Comparison of ENCODE assay signal across 16 cellular contexts in genomic region chr13:94590744-94591143, GRCh38. TPM values are rescaled to one million over a fixed set of nuclear protein-coding genes. Genes with fewer than 3 reads are reported as not detected.
DNase-seq lines count a peak whose midpoint lies in the region; ATAC-seq, FAIRE-seq and TF ChIP-seq lines count a peak whose summit lies in the region.
"Had no signal": no experiment of that assay in that cellular context is flagged by ENCODE, and none has a peak within 500 bp of the region (broad histone marks: within the 10 kb centered on the region; RNA-seq: fewer than 3 reads in every experiment).

No MANE protein-coding gene starts in this region.

- H3K9me3 Mint-ChIP-seq in activated naive CD4-positive, alpha-beta T cell treated with anti-CD3 and anti-CD28 coated beads for 36 hours: no peaks in the 10 kb centered on the region

- no peaks in the 10 kb centered on the region for H4K20me1 ChIP-seq in GM12878 (ENCODE audit: control insufficient read depth, insufficient read depth)

- no peaks in the 10 kb centered on the region for H3K27me3 Mint-ChIP-seq in activated naive CD4-positive, alpha-beta T cell treated with anti-CD3 and anti-CD28 coated beads for 36 hours (ENCODE audit: low read depth)
- H3K27me3 Mint-ChIP-seq: CD4-positive, CD25-positive, alpha-beta regulatory T cell had no signal

- DNase-seq in activated naive CD4-positive, alpha-beta T cell treated with anti-CD3 and anti-CD28 coated beads, Interleukin-2, amount 50 U/mL, for 16 hours: peak; percentile 29
- no peak for DNase-seq in activated naive CD4-positive, alpha-beta T cell treated with anti-CD3 and anti-CD28 coated beads for 36 hours
- no peak for DNase-seq in GM12878 (ENCODE audit: low read depth, low spot score)
- DNase-seq in D341Med (ENCODE audit: low spot score): no peak
- no peak for DNase-seq in SW 1271 (lab: John Stamatoyannopoulos, UW)
- DNase-seq: ACHN; CD4-positive, CD25-positive, alpha-beta regulatory T cell; DMS79; HCEC 1CT; IMR-90; NCI-H1436; NCI-H2029 treated with DMSO at 0.1 percent for 48 hours; NCI-H510A treated with DMSO at 0.1 percent for 48 hours; SIG-M5 had no signal

- no peak overlapping the region for H3K4me3 ChIP-seq in GM12878

- peaks cover 0 to 5% of the 10 kb centered on the region in 2 experiments; a peak in 1 of 4 replicates for H3K36me3 ChIP-seq in GM12878 (ENCODE audit: control insufficient read depth in 2 of 2, insufficient read depth in 2 of 2, low read length in 1 of 2)

- ATAC-seq in GM18868 (IDR thresholded peaks at IDR 0.05; ENCODE audit: unreplicated experiment): peak; percentile 53
- ATAC-seq in HG03159 (IDR thresholded peaks at IDR 0.05; ENCODE audit: unreplicated experiment): peak; percentile 31
- ATAC-seq in GM12878: peak; percentile 46

- intact Hi-C loops in activated naive CD4-positive, alpha-beta T cell treated with anti-CD3 and anti-CD28 coated beads for 36 hours (cut with micrococcal nuclease): no loop called here
- intact Hi-C loops in GM12878 (cut with micrococcal nuclease; ENCODE audit: unreplicated experiment): no loop called here

- H3K4me3 Mint-ChIP-seq in activated naive CD4-positive, alpha-beta T cell treated with anti-CD3 and anti-CD28 coated beads for 36 hours: no peak overlapping the region

- WGBS in GM12878 (ENCODE audit: insufficient coverage, insufficient replicate concordance, low lambda C conversion rate, missing lambda C conversion rate): 76% methylated on average over 3 of the region's 3 CpGs

- RAD21 ChIA-PET in GM12878 (lab: Charles Lee; ENCODE audit: unreplicated experiment): no interaction called here

- no peak for TF ChIP-seq EP300 in GM12878 (IDR thresholded peaks at IDR 0.05; ENCODE audit: borderline replicate concordance in 1 of 2, control insufficient read depth in 1 of 2, low read depth in 2 of 2, low read length in 2 of 2)

- SMC1A ChIA-PET in GM12878 (lab: Charles Lee; ENCODE audit: uncharacterized antibody, unreplicated experiment): interaction anchor here (1.2 kb wide), 1 partner anchor 25 kb away, joined by 5 read pairs; no protein-coding TSS in a partner anchor

- H3K27ac Mint-ChIP-seq in activated naive CD4-positive, alpha-beta T cell treated with anti-CD3 and anti-CD28 coated beads for 36 hours: no peak overlapping the region

- TF ChIP-seq RAD21 in GM12878 (IDR thresholded peaks at IDR 0.05; ENCODE audit: insufficient read depth, low read depth, low read length): no peak

- H3K4me2 ChIP-seq in GM12878 (ENCODE audit: control insufficient read depth, insufficient read depth): no peak overlapping the region; the same call in 1 of the 2 replicates

- BruUV-seq in GM12878 (replicated peaks; lab: Mats Ljungman, UMichigan): no TSS peak

- CTCF ChIA-PET in activated naive CD4-positive, alpha-beta T cell treated with anti-CD3 and anti-CD28 coated beads for 36 hours (lab: Charles Lee): no interaction called here
- CTCF ChIA-PET in GM12878 (lab: Yijun Ruan, JAX): interaction anchor here (1.3 kb wide), 1 partner anchor 30 kb away, joined by 4 read pairs; no protein-coding TSS in a partner anchor

- no peak for TF ChIP-seq CTCF in GM12878 (IDR thresholded peaks at IDR 0.05 in 2 of 3, conservative IDR thresholded peaks at IDR 0.05 in 1 of 3; ENCODE audit: control insufficient read depth in 2 of 3, extremely low read depth in 1 of 3, insufficient read depth in 1 of 3, low read depth in 3 of 3, low read length in 3 of 3)

- no peaks in the 10 kb centered on the region for H3K9me3 ChIP-seq in GM12878 (replicated peaks; ENCODE audit: control insufficient read depth, insufficient read depth, low read length)

- no peak overlapping the region for H2AFZ ChIP-seq in GM12878 (ENCODE audit: control insufficient read depth, low read depth, low read length)

- no peak for TF ChIP-seq POLR2A in GM12878 (IDR thresholded peaks at IDR 0.05; ENCODE audit: low read depth, low read length)

- in situ Hi-C loops in GM12878 (cut with MboI): no loop called here

- FAIRE-seq in GM12878 (lab: Jason Lieb, UNC): no peak

- H3K4me1 ChIP-seq in GM12878 (ENCODE audit: control insufficient read depth, insufficient read depth, low read length): no peaks in the 10 kb centered on the region

- no peak overlapping the region for H3K27ac ChIP-seq in GM12878 (ENCODE audit: control insufficient read depth, insufficient read depth)

- H3K4me1 Mint-ChIP-seq in activated naive CD4-positive, alpha-beta T cell treated with anti-CD3 and anti-CD28 coated beads for 36 hours (ENCODE audit: low read depth): peaks cover 51% of the 10 kb centered on the region

- no peaks in the 10 kb centered on the region for H3K27me3 ChIP-seq in GM12878 (replicated peaks in 1 of 2; ENCODE audit: control insufficient read depth in 2 of 2, insufficient read depth in 2 of 2, low read length in 1 of 2)

- peaks cover 38% of the 10 kb centered on the region for H3K79me2 ChIP-seq in GM12878 (ENCODE audit: control insufficient read depth, insufficient read depth, low read length)

- POLR2A ChIA-PET in GM12878 (lab: Charles Lee): no interaction called here

- no peak overlapping the region for H3K9ac ChIP-seq in GM12878 (ENCODE audit: control insufficient read depth, insufficient read depth, low read length)

- H3K36me3 Mint-ChIP-seq in activated naive CD4-positive, alpha-beta T cell treated with anti-CD3 and anti-CD28 coated beads for 36 hours (ENCODE audit: low read depth): peaks cover 41% of the 10 kb centered on the region

TF ChIP-seq in GM12878, 131 proteins besides CTCF, POLR2A, EP300 and RAD21:
- TF ChIP-seq PKNOX1 (IDR thresholded peaks at IDR 0.05) (peak; percentile 79), KAT2A (conservative IDR thresholded peaks at IDR 0.05; ENCODE audit: control insufficient read depth, low read depth, low read length) (no peak), HDAC6 (IDR thresholded peaks at IDR 0.05; ENCODE audit: unreplicated experiment) (no peak), SMC3 (IDR thresholded peaks at IDR 0.05; ENCODE audit: borderline replicate concordance, low read length) (no peak)

RNA-seq across cellular contexts. Expression of gene TGDS, which starts 5.2 kb away (rescaled TPM):
- total RNA-seq in activated naive CD4-positive, alpha-beta T cell treated with anti-CD3 and anti-CD28 coated beads for 36 hours: 10 to 100 TPM; 14.0 to 15.5 TPM
- 43.5 and 45.4 TPM in 2 replicates for total RNA-seq in GM12878 (2013; cell fraction: nucleolus; rRNA removed)
- 16.2 and 19.1 TPM in 2 replicates for total RNA-seq in GM12878 (2014; rRNA removed)
- 21.0 and 21.2 TPM in 2 replicates for total RNA-seq in GM12878 (2014; rRNA removed; fragmentation: Illumina TruSeq; extraction: Trizol)
- 11.2 and 13.1 TPM in 2 replicates for total RNA-seq in GM12878 (2021)
- 4.6 TPM for polyA plus RNA-seq in GM12878 (2011; ENCODE audit: low read depth)
- 44.3 and 68.5 TPM in 2 replicates for polyA plus RNA-seq in GM12878 (2011; rRNA removed)
- 14.3 and 19.8 TPM in 2 replicates for polyA plus RNA-seq in GM12878 (2011; cell fraction: cytosol; rRNA removed)
- 25.7 and 29.7 TPM in 2 replicates for polyA plus RNA-seq in GM12878 (2011; cell fraction: nucleus; rRNA removed)
- 9.5 and 15.3 TPM in 2 replicates for polyA plus RNA-seq in GM12878 (2012)
- 24.3 and 26.0 TPM in 2 replicates for polyA plus RNA-seq in GM12878 (2014; fragmentation: Illumina TruSeq; extraction: Trizol)
- 10 to 100 TPM; 28.1 to 42.7 TPM for polyA plus RNA-seq in GM12878 (2014; fragmentation: Nextera tagmentation; extraction: Ambion mirVana)
- polyA plus RNA-seq in GM12878 (2014; rRNA removed): 12.5 and 16.5 TPM in 2 replicates
- polyA plus RNA-seq in GM12878 (2016; fragmentation: Nextera tagmentation; extraction: Ambion mirVana): 10 to 100 TPM; 23.4 to 24.9 TPM
- 16.4 and 29.3 TPM in 2 replicates for polyA minus RNA-seq in GM12878 (2011; rRNA and poly(A)+ RNA removed)
- 5.7 and 6.3 TPM in 2 replicates for polyA minus RNA-seq in GM12878 (2011; cell fraction: cytosol; rRNA and poly(A)+ RNA removed)
- polyA minus RNA-seq in GM12878 (2011; cell fraction: nucleus; rRNA and poly(A)+ RNA removed): 24.1 and 25.1 TPM in 2 replicates

RNA-seq across cellular contexts. Expression of gene GPR180, which starts 10.9 kb away (rescaled TPM):
- total RNA-seq in activated naive CD4-positive, alpha-beta T cell treated with anti-CD3 and anti-CD28 coated beads for 36 hours: 1 to 10 TPM; 5.6 to 5.7 TPM
- 16.8 TPM in 2 replicates for total RNA-seq in GM12878 (2013; cell fraction: nucleolus; rRNA removed)
- 6.3 and 7.6 TPM in 2 replicates for total RNA-seq in GM12878 (2014; rRNA removed)
- 7.0 and 7.6 TPM in 2 replicates for total RNA-seq in GM12878 (2014; rRNA removed; fragmentation: Illumina TruSeq; extraction: Trizol)
- 4.2 and 4.4 TPM in 2 replicates for total RNA-seq in GM12878 (2021)
- 1.7 TPM for polyA plus RNA-seq in GM12878 (2011; ENCODE audit: low read depth)
- polyA plus RNA-seq in GM12878 (2011; rRNA removed): 5.5 and 8.4 TPM in 2 replicates
- polyA plus RNA-seq in GM12878 (2011; cell fraction: cytosol; rRNA removed): 1.9 and 2.1 TPM in 2 replicates
- polyA plus RNA-seq in GM12878 (2011; cell fraction: nucleus; rRNA removed): 4.4 TPM in 2 replicates
- polyA plus RNA-seq in GM12878 (2012): 2.6 and 3.3 TPM in 2 replicates
- 5.1 and 6.3 TPM in 2 replicates for polyA plus RNA-seq in GM12878 (2014; fragmentation: Illumina TruSeq; extraction: Trizol)
- polyA plus RNA-seq in GM12878 (2014; fragmentation: Nextera tagmentation; extraction: Ambion mirVana): 1 to 10 TPM; 1.6 to 1.8 TPM
- 2.4 and 2.8 TPM in 2 replicates for polyA plus RNA-seq in GM12878 (2014; rRNA removed)
- 1 to 10 TPM; 5.8 to 7.2 TPM for polyA plus RNA-seq in GM12878 (2016; fragmentation: Nextera tagmentation; extraction: Ambion mirVana)
- polyA minus RNA-seq in GM12878 (2011; rRNA and poly(A)+ RNA removed): 7.3 and 9.4 TPM in 2 replicates
- polyA minus RNA-seq in GM12878 (2011; cell fraction: cytosol; rRNA and poly(A)+ RNA removed): 3.1 and 3.3 TPM in 2 replicates
- 5.6 and 8.9 TPM in 2 replicates for polyA minus RNA-seq in GM12878 (2011; cell fraction: nucleus; rRNA and poly(A)+ RNA removed)
